Comparison of ENCODE assay signal across 20 cellular contexts in the genomic region with DNA sequence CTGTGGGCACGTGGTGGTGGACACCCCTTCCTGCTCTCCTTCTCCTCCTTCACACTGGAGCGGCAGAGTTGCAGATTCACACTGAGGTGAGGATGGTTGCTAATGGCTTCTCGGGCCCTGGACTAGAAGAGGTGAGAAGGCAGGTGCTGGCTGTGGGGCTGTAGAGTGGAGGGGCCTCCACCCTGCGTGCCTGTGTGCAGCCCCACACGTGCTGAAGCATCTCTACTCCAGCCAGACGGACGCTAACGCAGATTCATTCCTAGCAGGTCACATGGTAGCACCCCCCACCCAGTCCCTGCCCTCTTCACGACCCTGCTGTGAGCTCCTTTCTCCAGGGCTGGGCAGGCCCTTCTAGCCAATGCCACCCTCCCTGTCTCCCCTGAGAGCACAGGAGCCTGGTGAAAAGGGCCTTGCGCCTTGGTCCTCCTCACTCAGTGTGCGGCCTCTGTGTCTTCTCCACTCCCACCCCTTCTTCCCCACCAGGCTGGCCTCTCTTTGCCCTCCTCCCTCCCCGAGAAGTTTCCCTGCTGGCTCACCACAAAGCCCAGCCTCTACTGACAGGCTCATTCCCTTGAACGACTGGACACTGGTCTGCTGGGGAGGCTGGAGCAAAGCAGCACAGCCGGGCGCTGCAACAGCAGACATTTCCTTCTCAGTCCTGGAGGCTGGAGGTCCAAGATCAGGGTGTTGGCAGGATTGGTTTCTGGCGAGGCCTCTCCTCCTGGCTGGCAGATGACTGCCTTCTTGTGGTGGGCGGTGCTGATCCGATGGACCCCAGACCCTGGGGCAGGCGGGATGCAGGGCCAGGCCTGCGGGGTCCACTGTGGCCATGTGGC. TPM values are rescaled to one million over a fixed set of nuclear protein-coding genes. Genes with fewer than 3 reads are reported as not detected.
"Had no signal": no experiment of that assay in that cellular context is flagged by ENCODE, and none has a peak within 500 bp of the region (broad histone marks: within the 10 kb centered on the region; RNA-seq: fewer than 3 reads in every experiment).

No MANE protein-coding gene starts in this region.

- H3K9me3 ChIP-seq: esophagus muscularis mucosa, neutrophil, pancreas, psoas muscle, tibial artery, vagina had no signal

- H3K4me3 Mint-ChIP-seq: activated naive CD4-positive, alpha-beta T cell treated with anti-CD3 and anti-CD28 coated beads, Interleukin-2, amount 10 ng/mL, durations not matched to agents 7 days and 5 days; brain; natural killer cell treated with Interleukin-12 subunit alpha and Interleukin-12 subunit beta and Interleukin-15 and Interleukin-18, amount 100 ng/mL, for 72 hours; stimulated activated naive CD8-positive, alpha-beta T cell treated with anti-CD3 and anti-CD28 coated beads, Interleukin-15, amount 100 ng/mL, for 72 hours; WTC11 had no signal

- H3K4me1 Mint-ChIP-seq: activated naive CD4-positive, alpha-beta T cell treated with anti-CD3 and anti-CD28 coated beads, Interleukin-2, amount 10 ng/mL, durations not matched to agents 7 days and 5 days; brain; stimulated activated naive CD8-positive, alpha-beta T cell treated with anti-CD3 and anti-CD28 coated beads, Interleukin-15, amount 100 ng/mL, for 72 hours; WTC11 had no signal

- DNase-seq: activated CD8-positive, alpha-beta memory T cell treated with anti-CD3 and anti-CD28 coated beads for 24 hours; activated CD8-positive, alpha-beta memory T cell treated with anti-CD3 and anti-CD28 coated beads, Interleukin-2, amount 50 U/mL, for 4 hours; activated naive CD4-positive, alpha-beta T cell treated with anti-CD3 and anti-CD28 coated beads, Interleukin-2, amount 10 ng/mL, durations not matched to agents 7 days and 5 days; activated T-cell treated with anti-CD3 and anti-CD28 coated beads, Interleukin-2, amount 50 U/mL, for 48 hours; left cardiac atrium; psoas muscle; right cardiac atrium; stimulated activated CD4-positive, alpha-beta T cell treated with anti-CD3 and anti-CD28 coated beads, Interleukin-12 subunit alpha, Interleukin-12 subunit beta, amount 100 ng/mL, for 4 hours; stimulated activated CD4-positive, alpha-beta T cell treated with anti-CD3 and anti-CD28 coated beads, Interleukin-4, amount 100 ng/mL, for 4 hours; stimulated activated naive CD8-positive, alpha-beta T cell treated with anti-CD3 and anti-CD28 coated beads, Interleukin-15, amount 100 ng/mL, for 72 hours; T-helper 9 cell; tibial artery had no signal

- ATAC-seq: left cardiac atrium; natural killer cell treated with Interleukin-12 subunit alpha and Interleukin-12 subunit beta and Interleukin-15 and Interleukin-18, amount 100 ng/mL, for 72 hours; pancreas; right cardiac atrium; stimulated activated naive CD8-positive, alpha-beta T cell treated with anti-CD3 and anti-CD28 coated beads, Interleukin-15, amount 100 ng/mL, for 72 hours had no signal

- H3K36me3 ChIP-seq: esophagus muscularis mucosa, neutrophil, pancreas, tibial artery, vagina had no signal

- H3K27me3 Mint-ChIP-seq: activated naive CD4-positive, alpha-beta T cell treated with anti-CD3 and anti-CD28 coated beads, Interleukin-2, amount 10 ng/mL, durations not matched to agents 7 days and 5 days; brain had no signal

- H3K4me1 ChIP-seq: esophagus muscularis mucosa, pancreas, psoas muscle, tibial artery, vagina had no signal

- H3K27me3 ChIP-seq: neutrophil, pancreas, vagina had no signal

- H3K36me3 Mint-ChIP-seq: activated naive CD4-positive, alpha-beta T cell treated with anti-CD3 and anti-CD28 coated beads, Interleukin-2, amount 10 ng/mL, durations not matched to agents 7 days and 5 days; natural killer cell treated with Interleukin-12 subunit alpha and Interleukin-12 subunit beta and Interleukin-15 and Interleukin-18, amount 100 ng/mL, for 72 hours; WTC11 had no signal

- H3K27ac ChIP-seq: esophagus muscularis mucosa, neutrophil, pancreas, psoas muscle, tibial artery, vagina had no signal

- H3K27ac Mint-ChIP-seq: activated naive CD4-positive, alpha-beta T cell treated with anti-CD3 and anti-CD28 coated beads, Interleukin-2, amount 10 ng/mL, durations not matched to agents 7 days and 5 days; natural killer cell treated with Interleukin-12 subunit alpha and Interleukin-12 subunit beta and Interleukin-15 and Interleukin-18, amount 100 ng/mL, for 72 hours; stimulated activated naive CD8-positive, alpha-beta T cell treated with anti-CD3 and anti-CD28 coated beads, Interleukin-15, amount 100 ng/mL, for 72 hours; WTC11 had no signal

- H3K4me3 ChIP-seq: esophagus muscularis mucosa, pancreas, psoas muscle, tibial artery, vagina had no signal

- H3K9me3 Mint-ChIP-seq: activated naive CD4-positive, alpha-beta T cell treated with anti-CD3 and anti-CD28 coated beads, Interleukin-2, amount 10 ng/mL, durations not matched to agents 7 days and 5 days; natural killer cell treated with Interleukin-12 subunit alpha and Interleukin-12 subunit beta and Interleukin-15 and Interleukin-18, amount 100 ng/mL, for 72 hours; stimulated activated naive CD8-positive, alpha-beta T cell treated with anti-CD3 and anti-CD28 coated beads, Interleukin-15, amount 100 ng/mL, for 72 hours; WTC11 had no signal

RNA-seq across cellular contexts. Expression of gene CACNA1B, which starts 14.2 kb away (rescaled TPM):
- polyA plus RNA-seq: liver had no signal
